Comparison of ENCODE assay signal across 2 cellular contexts in genomic region chr5:121979691-121980090, GRCh38.
A peak's percentile ranks its signal among the peaks of the same experiment; 100 is the strongest.
TF ChIP-seq lines count a peak whose summit lies in the region.

No MANE protein-coding gene starts in this region.

TF ChIP-seq in IMR-90, 13 proteins besides CTCF, POLR2A, EP300 and RAD21:
- no peak for TF ChIP-seq CHD1 (IDR thresholded peaks at IDR 0.05; ENCODE audit: low read depth, low read length)
- no peak for TF ChIP-seq FOS (IDR thresholded peaks at IDR 0.05; ENCODE audit: low read depth, low read length)
- no peak for TF ChIP-seq RCOR1 (IDR thresholded peaks at IDR 0.05; ENCODE audit: insufficient replicate concordance, low read length)
- no peak for TF ChIP-seq RFX5 (IDR thresholded peaks at IDR 0.05; ENCODE audit: low read depth, low read length)
- no peak for TF ChIP-seq MAZ (IDR thresholded peaks at IDR 0.05; ENCODE audit: borderline replicate concordance, low read depth, low read length)
- no peak for TF ChIP-seq CEBPB (IDR thresholded peaks at IDR 0.05; ENCODE audit: low read depth, low read length)
- TF ChIP-seq MXI1 (IDR thresholded peaks at IDR 0.05; ENCODE audit: borderline replicate concordance, low read depth, low read length): no peak
- no peak for TF ChIP-seq USF2 (IDR thresholded peaks at IDR 0.05; ENCODE audit: low read depth, low read length)

TF ChIP-seq in K562, 482 proteins besides CTCF, POLR2A, EP300 and RAD21:
- no peak for TF ChIP-seq IFI16 (CRISPR knock-in tag; IDR thresholded peaks at IDR 0.05)
- no peak for TF ChIP-seq MITF (IDR thresholded peaks at IDR 0.05)
- TF ChIP-seq KDM2B (CRISPR knock-in tag; IDR thresholded peaks at IDR 0.05): no peak
- TF ChIP-seq, protein P1, sequence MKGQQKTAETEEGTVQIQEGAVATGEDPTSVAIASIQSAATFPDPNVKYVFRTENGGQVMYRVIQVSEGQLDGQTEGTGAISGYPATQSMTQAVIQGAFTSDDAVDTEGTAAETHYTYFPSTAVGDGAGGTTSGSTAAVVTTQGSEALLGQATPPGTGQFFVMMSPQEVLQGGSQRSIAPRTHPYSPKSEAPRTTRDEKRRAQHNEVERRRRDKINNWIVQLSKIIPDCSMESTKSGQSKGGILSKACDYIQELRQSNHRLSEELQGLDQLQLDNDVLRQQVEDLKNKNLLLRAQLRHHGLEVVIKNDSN (CRISPR knock-in tag; IDR thresholded peaks at IDR 0.05): no peak
- TF ChIP-seq PCBP2 (IDR thresholded peaks at IDR 0.05; ENCODE audit: low read depth, low read length, poor library complexity, severe bottlenecking): no peak
- TF ChIP-seq STAG1 (CRISPR knock-in tag; IDR thresholded peaks at IDR 0.05; ENCODE audit: borderline replicate concordance): no peak
- TF ChIP-seq, protein P2, sequence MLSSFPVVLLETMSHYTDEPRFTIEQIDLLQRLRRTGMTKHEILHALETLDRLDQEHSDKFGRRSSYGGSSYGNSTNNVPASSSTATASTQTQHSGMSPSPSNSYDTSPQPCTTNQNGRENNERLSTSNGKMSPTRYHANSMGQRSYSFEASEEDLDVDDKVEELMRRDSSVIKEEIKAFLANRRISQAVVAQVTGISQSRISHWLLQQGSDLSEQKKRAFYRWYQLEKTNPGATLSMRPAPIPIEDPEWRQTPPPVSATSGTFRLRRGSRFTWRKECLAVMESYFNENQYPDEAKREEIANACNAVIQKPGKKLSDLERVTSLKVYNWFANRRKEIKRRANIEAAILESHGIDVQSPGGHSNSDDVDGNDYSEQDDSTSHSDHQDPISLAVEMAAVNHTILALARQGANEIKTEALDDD (IDR thresholded peaks at IDR 0.05): peak; percentile 64
- TF ChIP-seq RUNX1 (IDR thresholded peaks at IDR 0.05; ENCODE audit: low read depth): no peak
- TF ChIP-seq SPI1 (IDR thresholded peaks at IDR 0.05; ENCODE audit: borderline replicate concordance, low read depth, low read length): peak; percentile 88
- TF ChIP-seq NCOA2 (IDR thresholded peaks at IDR 0.05; ENCODE audit: partially characterized antibody in 2 of 2): no peak
TF ChIP-seq in K562: peak in this region for 2.
